Comparison of ENCODE assay signal across 11 cellular contexts in the genomic region with DNA sequence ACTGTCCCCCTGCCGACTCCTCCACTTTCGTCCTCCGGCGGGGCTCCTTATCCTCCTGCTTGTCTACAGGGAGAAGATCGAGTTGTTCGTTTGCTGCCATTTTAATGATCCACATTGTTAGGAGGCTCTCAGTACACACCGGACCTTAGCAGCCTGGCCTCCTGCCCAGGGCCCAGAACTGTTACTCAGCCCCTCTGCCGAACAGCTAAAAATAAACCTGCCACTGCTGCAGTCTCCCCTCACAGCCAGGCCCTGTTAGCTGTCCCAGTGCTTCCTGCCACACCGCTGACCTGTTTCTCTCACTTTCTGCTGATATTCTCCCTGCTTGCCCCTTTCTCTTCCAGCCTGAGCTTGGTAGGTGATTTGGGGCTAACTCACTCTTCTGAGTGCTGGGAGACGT. TPM values are rescaled to one million over a fixed set of nuclear protein-coding genes. Genes with fewer than 3 reads are reported as not detected.
DNase-seq lines count a peak whose midpoint lies in the region; TF ChIP-seq lines count a peak whose summit lies in the region.
"Had no signal": no experiment of that assay in that cellular context is flagged by ENCODE, and none has a peak within 500 bp of the region (broad histone marks: within the 10 kb centered on the region; RNA-seq: fewer than 3 reads in every experiment).

No MANE protein-coding gene starts in this region.

- no peaks in the 10 kb centered on the region for H3K9me3 ChIP-seq in left ventricle myocardium inferior (replicated peaks)
- H3K9me3 ChIP-seq in sigmoid colon, result no peaks in the 10 kb centered on the region
- H3K9me3 ChIP-seq in PC-9 (ENCODE audit: insufficient read depth, low read depth), result no peaks in the 10 kb centered on the region

- POLR2A ChIA-PET in PC-9 (lab: Charles Lee; ENCODE audit: unreplicated experiment), result no interaction called here

- H3K27ac ChIP-seq in left ventricle myocardium inferior (replicated peaks) (peak overlapping the region; percentile 97), sigmoid colon (peak overlapping the region; percentile 83 to 94 (median 85)), PC-9 (no peak overlapping the region)
- H3K27ac ChIP-seq: SK-N-MC had no signal

- H3K79me2 ChIP-seq in PC-9 (ENCODE audit: low read depth), result peaks cover 79% of the 10 kb centered on the region

- BruUV-seq in PC-9 (replicated peaks; lab: Mats Ljungman, UMichigan), result no TSS peak

- peaks cover 76% of the 10 kb centered on the region for H4K20me1 ChIP-seq in PC-9 (ENCODE audit: insufficient read depth)

- peaks cover 5% of the 10 kb centered on the region for H3K36me3 ChIP-seq in left ventricle myocardium inferior
- no peaks in the 10 kb centered on the region for H3K36me3 ChIP-seq in sigmoid colon
- H3K36me3 ChIP-seq in PC-9 (ENCODE audit: low read depth), result no peaks in the 10 kb centered on the region

- H3F3A ChIP-seq in PC-9 (ENCODE audit: insufficient read depth, low read depth), result no peaks in the 10 kb centered on the region

- TF ChIP-seq CTCF in left ventricle myocardium inferior (IDR thresholded peaks at IDR 0.05; ENCODE audit: borderline replicate concordance) (no peak), sigmoid colon (IDR thresholded peaks at IDR 0.05) (no peak), PC-9 (conservative IDR thresholded peaks at IDR 0.05) (no peak)

- no peaks in the 10 kb centered on the region for H3K9me2 ChIP-seq in PC-9 (ENCODE audit: insufficient read depth)

- DNase-seq in G401 (ENCODE audit: low spot score) (peak; percentile 87), anterior cingulate cortex (lab: John Stamatoyannopoulos, UW) (peak in 33 of 58 donors; percentile 14 to 65 (median 37)), left ventricle myocardium inferior (peak; percentile 90), sigmoid colon (peak; percentile 95), NCI-H748 treated with DMSO at 0.1 percent for 48 hours (lab: John Stamatoyannopoulos, UW) (no peak), PC-9 (no peak)
- no peak for DNase-seq in activated effector memory CD4-positive, alpha-beta T cell treated with anti-CD3 and anti-CD28 coated beads, Interleukin-2, amount 50 U/mL, for 16 hours
- DNase-seq in activated CD8-positive, alpha-beta memory T cell treated with anti-CD3 and anti-CD28 coated beads, Interleukin-2, amount 50 U/mL, for 4 hours, result no peak
- DNase-seq: stimulated activated CD4-positive, alpha-beta T cell treated with anti-CD3 and anti-CD28 coated beads, Interleukin-4, amount 100 ng/mL, for 24 hours had no signal

- peak overlapping the region; percentile 46 for H3K4me3 ChIP-seq in left ventricle myocardium inferior
- peak overlapping the region in 2 of 4 donors; percentile 20 to 24 for H3K4me3 ChIP-seq in sigmoid colon
- no peak overlapping the region for H3K4me3 ChIP-seq in PC-9
- H3K4me3 ChIP-seq: GM12878, SK-N-MC had no signal

- WGBS in sigmoid colon, 2 donors, result 58 to 78% methylated on average over 10 of the region's 10 CpGs

- TF ChIP-seq EP300 in sigmoid colon (IDR thresholded peaks at IDR 0.05), result no peak

- in situ Hi-C loops in G401 (cut with HindIII; ENCODE audit: low sequenced_read_pairs), result no loop called here

- H3K27me3 ChIP-seq in left ventricle myocardium inferior (ENCODE audit: low read depth), result no peaks in the 10 kb centered on the region
- H3K27me3 ChIP-seq in sigmoid colon, result no peaks in the 10 kb centered on the region
- H3K27me3 ChIP-seq in PC-9 (ENCODE audit: insufficient read depth, low read depth), result no peaks in the 10 kb centered on the region

- H3K4me1 ChIP-seq in left ventricle myocardium inferior, result peaks cover 100% of the 10 kb centered on the region
- H3K4me1 ChIP-seq in sigmoid colon, result peaks cover 0 to 100% (median 96%) of the 10 kb centered on the region in 4 donors
- peaks cover 7% of the 10 kb centered on the region for H3K4me1 ChIP-seq in PC-9 (replicated peaks; ENCODE audit: insufficient read depth)

- CTCF ChIA-PET in PC-9 (lab: Charles Lee), result no interaction called here

- H2AFZ ChIP-seq in PC-9, result no peak overlapping the region

- intact Hi-C loops in left ventricle myocardium inferior (cut with micrococcal nuclease) (no loop called here), sigmoid colon (cut with DNase I) (loop anchor here (2.0 to 10.0 kb wide), 2 partner anchors 22 to 1542 kb away; no protein-coding TSS in a partner anchor), PC-9 (cut with micrococcal nuclease; ENCODE audit: unreplicated experiment) (no loop called here)

- no peak for TF ChIP-seq POLR2A in sigmoid colon (IDR thresholded peaks at IDR 0.05)

- no peak overlapping the region for H3K4me2 ChIP-seq in PC-9

RNA-seq across cellular contexts. Expression of a gene that starts 8.3 kb away (rescaled TPM):
- total RNA-seq in G401 (2014; rRNA removed; shearing (Covaris generic)), result 25.7 and 32.7 TPM in 2 replicates
- total RNA-seq in left ventricle myocardium inferior (215 TPM), sigmoid colon (10 to 100 TPM; 32.1 to 61.4 (median 40.5) TPM), PC-9 (2021) (62.6 and 70.6 TPM in 2 replicates)
- polyA plus RNA-seq in sigmoid colon, result 10 to 100 TPM; 37.8 to 55.5 (median 39.3) TPM

RNA-seq across cellular contexts. Expression of a gene that starts 57.7 kb away (rescaled TPM):
- total RNA-seq in G401 (2014; rRNA removed; shearing (Covaris generic)), result 22.2 and 24.1 TPM in 2 replicates
- total RNA-seq in left ventricle myocardium inferior (26.6 TPM), sigmoid colon (1 to 10 TPM; 3.2 to 7.8 (median 6.2) TPM), PC-9 (2021) (3.3 and 3.9 TPM in 2 replicates)
- polyA plus RNA-seq in sigmoid colon, result 1 to 10 TPM in 1 of 3 donors, under 1 TPM in 2; 0.60 to 1.3 (median 0.92) TPM

Comparison
In these comparisons a context has a peak if more than half of its experiments do, and no peak if none do; other contexts are left out.
1. DNase-seq: peak in G401 (single experiment), anterior cingulate cortex (33 of 58), left ventricle myocardium inferior (single experiment) and sigmoid colon (single experiment); none in NCI-H748 treated with DMSO at 0.1 percent for 48 hours (single experiment), activated effector memory CD4-positive, alpha-beta T cell treated with anti-CD3 and anti-CD28 coated beads, Interleukin-2, amount 50 U/mL, for 16 hours (single experiment), activated CD8-positive, alpha-beta memory T cell treated with anti-CD3 and anti-CD28 coated beads, Interleukin-2, amount 50 U/mL, for 4 hours (single experiment) and PC-9 (0 of 2).